17 cellular contexts compared by ENCODE assay signal in genomic region chr3:177744873-177745646, GRCh38.
DNase-seq lines count a peak whose midpoint lies in the region; ATAC-seq and TF ChIP-seq lines count a peak whose summit lies in the region.
"Had no signal": no experiment of that assay in that cellular context is flagged by ENCODE, and none has a peak within 500 bp of the region (broad histone marks: within the 10 kb centered on the region; RNA-seq: fewer than 3 reads in every experiment).

No MANE protein-coding gene starts in this region.

- H3K9me3 ChIP-seq in hepatocyte (ENCODE audit: low read depth) (no peaks in the 10 kb centered on the region), tibial artery (no peaks in the 10 kb centered on the region)
- H3K9me3 ChIP-seq: A549, tibial nerve had no signal

- intact Hi-C loops in tibial artery (cut with DNase I; ENCODE audit: low total_unique reads), result no loop called here

- 68% methylated on average over 6 of the region's 6 CpGs for WGBS in hepatocyte (ENCODE audit: low lambda C conversion rate, missing lambda C conversion rate)

- ATAC-seq in HG03520 (IDR thresholded peaks at IDR 0.05; ENCODE audit: unreplicated experiment) (no peak), WTC11 (no peak)
- ATAC-seq: A549, Panc1 had no signal

- H3K27ac Mint-ChIP-seq in activated naive CD4-positive, alpha-beta T cell treated with anti-CD3 and anti-CD28 coated beads, Interleukin-2, amount 50 U/mL, for 24 hours, result peak overlapping the region; percentile 36
- H3K27ac Mint-ChIP-seq in WTC11, result no peak overlapping the region
- H3K27ac Mint-ChIP-seq: activated naive CD4-positive, alpha-beta T cell treated with anti-CD3 and anti-CD28 coated beads, Interleukin-2, amount 10 ng/mL, durations not matched to agents 7 days and 5 days had no signal

- H3K4me3 Mint-ChIP-seq in activated naive CD4-positive, alpha-beta T cell treated with anti-CD3 and anti-CD28 coated beads, Interleukin-2, amount 50 U/mL, for 24 hours, result no peak overlapping the region
- no peak overlapping the region for H3K4me3 Mint-ChIP-seq in WTC11
- H3K4me3 Mint-ChIP-seq: activated naive CD4-positive, alpha-beta T cell treated with anti-CD3 and anti-CD28 coated beads, Interleukin-2, amount 10 ng/mL, durations not matched to agents 7 days and 5 days; nephron had no signal

- H2AFZ ChIP-seq in hepatocyte, result no peak overlapping the region

- no peak overlapping the region for H3K4me2 ChIP-seq in hepatocyte
- H3K4me2 ChIP-seq: A549 had no signal

- H3K27ac ChIP-seq in hepatocyte, result peak overlapping the region; percentile 26
- peak overlapping the region; percentile 14 to 52 for H3K27ac ChIP-seq in tibial artery
- H3K27ac ChIP-seq: A549, tibial nerve had no signal

- CTCF ChIA-PET in WTC11 (lab: Charles Lee), result no interaction called here

- H3K4me1 ChIP-seq in hepatocyte (ENCODE audit: insufficient read depth) (peaks cover 10% of the 10 kb centered on the region), tibial artery (peaks cover 0 to 35% (median 1%) of the 10 kb centered on the region in 4 donors)
- H3K4me1 ChIP-seq: A549 had no signal

- no peaks in the 10 kb centered on the region for H3K9me2 ChIP-seq in hepatocyte (replicated peaks; ENCODE audit: insufficient read depth)

- in situ Hi-C loops in astrocyte of the cerebellum (cut with HindIII; ENCODE audit: low sequenced_read_pairs), result no loop called here

- H3K79me2 ChIP-seq in hepatocyte, result no peaks in the 10 kb centered on the region

- no peaks in the 10 kb centered on the region for H3K27me3 Mint-ChIP-seq in activated naive CD4-positive, alpha-beta T cell treated with anti-CD3 and anti-CD28 coated beads, Interleukin-2, amount 50 U/mL, for 24 hours
- H3K27me3 Mint-ChIP-seq in WTC11 (ENCODE audit: low read depth), result no peaks in the 10 kb centered on the region
- H3K27me3 Mint-ChIP-seq: activated naive CD4-positive, alpha-beta T cell treated with anti-CD3 and anti-CD28 coated beads, Interleukin-2, amount 10 ng/mL, durations not matched to agents 7 days and 5 days had no signal

- peaks cover 2% of the 10 kb centered on the region for H3K36me3 Mint-ChIP-seq in activated naive CD4-positive, alpha-beta T cell treated with anti-CD3 and anti-CD28 coated beads, Interleukin-2, amount 50 U/mL, for 24 hours
- H3K36me3 Mint-ChIP-seq in WTC11, result no peaks in the 10 kb centered on the region
- H3K36me3 Mint-ChIP-seq: activated naive CD4-positive, alpha-beta T cell treated with anti-CD3 and anti-CD28 coated beads, Interleukin-2, amount 10 ng/mL, durations not matched to agents 7 days and 5 days had no signal

- no peak for TF ChIP-seq CTCF in astrocyte of the cerebellum (IDR thresholded peaks at IDR 0.05; ENCODE audit: low read depth, low read length, missing control alignments)
- TF ChIP-seq CTCF in hepatocyte (IDR thresholded peaks at IDR 0.05; ENCODE audit: poor library complexity), result no peak
- TF ChIP-seq CTCF in tibial artery (IDR thresholded peaks at IDR 0.05), result no peak
- TF ChIP-seq CTCF in WTC11 (IDR thresholded peaks at IDR 0.05), result no peak

- H4K20me1 ChIP-seq in hepatocyte (ENCODE audit: insufficient read depth, poor library complexity, severe bottlenecking), result no peaks in the 10 kb centered on the region

- no peak for DNase-seq in activated naive CD4-positive, alpha-beta T cell treated with anti-CD3 and anti-CD28 coated beads, Interleukin-2, amount 50 U/mL, for 16 hours
- DNase-seq in astrocyte of the cerebellum (ENCODE audit: low read depth), result peak; percentile 22
- peak; percentile 53 for DNase-seq in hepatocyte (ENCODE audit: low spot score)
- no peak for DNase-seq in tibial artery
- DNase-seq in activated CD4-positive, alpha-beta T cell treated with anti-CD3 and anti-CD28 coated beads, Interleukin-2, amount 50 U/mL, for 48 hours, result no peak
- DNase-seq in WTC11 (ENCODE audit: low spot score), result no peak
- DNase-seq: activated naive CD4-positive, alpha-beta T cell treated with anti-CD3 and anti-CD28 coated beads, Interleukin-2, amount 10 ng/mL, durations not matched to agents 7 days and 5 days; COR-L47; foreskin melanocyte; kidney; NCI-H446 treated with DMSO at 0.1 percent for 48 hours had no signal

- H3K9me3 Mint-ChIP-seq in activated naive CD4-positive, alpha-beta T cell treated with anti-CD3 and anti-CD28 coated beads, Interleukin-2, amount 50 U/mL, for 24 hours, result no peaks in the 10 kb centered on the region
- no peaks in the 10 kb centered on the region for H3K9me3 Mint-ChIP-seq in WTC11
- H3K9me3 Mint-ChIP-seq: activated naive CD4-positive, alpha-beta T cell treated with anti-CD3 and anti-CD28 coated beads, Interleukin-2, amount 10 ng/mL, durations not matched to agents 7 days and 5 days; nephron had no signal

- no peaks in the 10 kb centered on the region for H3K4me1 Mint-ChIP-seq in activated naive CD4-positive, alpha-beta T cell treated with anti-CD3 and anti-CD28 coated beads, Interleukin-2, amount 50 U/mL, for 24 hours
- peaks cover 18% of the 10 kb centered on the region for H3K4me1 Mint-ChIP-seq in WTC11
- H3K4me1 Mint-ChIP-seq: activated naive CD4-positive, alpha-beta T cell treated with anti-CD3 and anti-CD28 coated beads, Interleukin-2, amount 10 ng/mL, durations not matched to agents 7 days and 5 days had no signal

- no peak overlapping the region for H3K4me3 ChIP-seq in astrocyte of the cerebellum (ENCODE audit: low read depth, low read length)
- H3K4me3 ChIP-seq in hepatocyte, result no peak overlapping the region
- no peak overlapping the region for H3K4me3 ChIP-seq in tibial artery
- H3K4me3 ChIP-seq: A549, tibial nerve had no signal

- no peaks in the 10 kb centered on the region for H3K27me3 ChIP-seq in hepatocyte
- H3K27me3 ChIP-seq in tibial artery, result no peaks in the 10 kb centered on the region
- H3K27me3 ChIP-seq: tibial nerve had no signal

- POLR2A ChIA-PET in WTC11 (lab: Charles Lee), result no interaction called here

- H3K36me3 ChIP-seq in hepatocyte (replicated peaks; ENCODE audit: insufficient read depth, low read depth) (no peaks in the 10 kb centered on the region), tibial artery (no peaks in the 10 kb centered on the region)
- H3K36me3 ChIP-seq: tibial nerve had no signal

TF ChIP-seq in WTC11, 78 proteins besides CTCF, POLR2A, EP300 and RAD21 (continues in another document):
- TF ChIP-seq AR (CRISPR knock-in tag; IDR thresholded peaks at IDR 0.05), result no peak
- TF ChIP-seq ATF6 (CRISPR knock-in tag; IDR thresholded peaks at IDR 0.05), result no peak
- TF ChIP-seq NFATC4 (CRISPR knock-in tag; IDR thresholded peaks at IDR 0.05), result no peak
- no peak for TF ChIP-seq CDX4 (CRISPR knock-in tag; IDR thresholded peaks at IDR 0.05; ENCODE audit: borderline replicate concordance)
- no peak for TF ChIP-seq ETV6 (CRISPR knock-in tag; IDR thresholded peaks at IDR 0.05)
- TF ChIP-seq ZNF121 (CRISPR knock-in tag; IDR thresholded peaks at IDR 0.05), result no peak
- no peak for TF ChIP-seq ZMAT4 (CRISPR knock-in tag; IDR thresholded peaks at IDR 0.05)

Comparison
In these comparisons a context has a peak if more than half of its experiments do, and no peak if none do; other contexts are left out.
1. DNase-seq: peak in astrocyte of the cerebellum (single experiment) and hepatocyte (single experiment); none in activated naive CD4-positive, alpha-beta T cell treated with anti-CD3 and anti-CD28 coated beads, Interleukin-2, amount 50 U/mL, for 16 hours (single experiment), tibial artery (0 of 2), activated CD4-positive, alpha-beta T cell treated with anti-CD3 and anti-CD28 coated beads, Interleukin-2, amount 50 U/mL, for 48 hours (0 of 2) and WTC11 (single experiment).